21 cellular contexts compared by ENCODE assay signal in genomic region chr1:35797380-35797779, GRCh38.
"Had no signal": no experiment of that assay in that cellular context is flagged by ENCODE, and none has a peak within 500 bp of the region (broad histone marks: within the 10 kb centered on the region; RNA-seq: fewer than 3 reads in every experiment).

No MANE protein-coding gene starts in this region.

- FAIRE-seq: endothelial cell of umbilical vein, kidney had no signal

- H3K27me3 ChIP-seq: brain microvascular endothelial cell, esophagus squamous epithelium, left lung, sigmoid colon, spleen had no signal

- H2AFZ ChIP-seq: parathyroid adenoma had no signal

- H3K27ac Mint-ChIP-seq: activated CD8-positive, alpha-beta T cell treated with anti-CD3 and anti-CD28 coated beads, Interleukin-2, amount 10 ng/mL, durations not matched to agents 7 days and 5 days; activated naive CD8-positive, alpha-beta T cell treated with anti-CD3 and anti-CD28 coated beads for 36 hours; naive thymus-derived CD4-positive, alpha-beta T cell; WTC11 had no signal

- H3K36me3 Mint-ChIP-seq: activated naive CD8-positive, alpha-beta T cell treated with anti-CD3 and anti-CD28 coated beads for 36 hours; naive thymus-derived CD4-positive, alpha-beta T cell; WTC11 had no signal

- H3K4me1 ChIP-seq: esophagus squamous epithelium, parathyroid adenoma, sigmoid colon had no signal

- H3K79me2 ChIP-seq: parathyroid adenoma had no signal

- H3K9ac ChIP-seq: parathyroid adenoma had no signal

- H3K36me3 ChIP-seq: brain microvascular endothelial cell, esophagus squamous epithelium, left lung, sigmoid colon, spleen had no signal

- H3K27me3 Mint-ChIP-seq: activated naive CD8-positive, alpha-beta T cell treated with anti-CD3 and anti-CD28 coated beads for 36 hours; central memory CD8-positive, alpha-beta T cell had no signal

- DNase-seq: activated CD4-positive, alpha-beta T cell treated with anti-CD3 and anti-CD28 coated beads for 48 hours; activated CD8-positive, alpha-beta T cell treated with anti-CD3 and anti-CD28 coated beads, Interleukin-2, amount 10 ng/mL, durations not matched to agents 7 days and 5 days; activated gamma-delta T cell treated with Interleukin-2 at 50 U/mL for 16 hours; activated naive CD8-positive, alpha-beta T cell treated with anti-CD3 and anti-CD28 coated beads for 36 hours; anterior cingulate cortex; brain microvascular endothelial cell; effector CD4-positive, alpha-beta T cell; esophagus squamous epithelium; hypothalamus; kidney; left lung; mammary epithelial cell; naive thymus-derived CD4-positive, alpha-beta T cell; sigmoid colon; spleen; stimulated activated CD4-positive, alpha-beta T cell treated with anti-CD3 and anti-CD28 coated beads, Interleukin-1b, Interleukin-23, amount 100 ng/mL, for 48 hours had no signal

- H3K4me3 ChIP-seq: coronary artery, esophagus squamous epithelium, left lung, sigmoid colon had no signal

- H3K4me1 Mint-ChIP-seq: activated naive CD8-positive, alpha-beta T cell treated with anti-CD3 and anti-CD28 coated beads for 36 hours; central memory CD8-positive, alpha-beta T cell had no signal

- ATAC-seq: activated CD8-positive, alpha-beta T cell treated with anti-CD3 and anti-CD28 coated beads, Interleukin-2, amount 10 ng/mL, durations not matched to agents 7 days and 5 days; left lung; naive thymus-derived CD4-positive, alpha-beta T cell; WTC11 had no signal

- H3K4me3 Mint-ChIP-seq: activated CD8-positive, alpha-beta T cell treated with anti-CD3 and anti-CD28 coated beads, Interleukin-2, amount 10 ng/mL, durations not matched to agents 7 days and 5 days; activated naive CD8-positive, alpha-beta T cell treated with anti-CD3 and anti-CD28 coated beads for 36 hours; central memory CD8-positive, alpha-beta T cell; naive thymus-derived CD4-positive, alpha-beta T cell; WTC11 had no signal

- H3K9me3 Mint-ChIP-seq: activated naive CD8-positive, alpha-beta T cell treated with anti-CD3 and anti-CD28 coated beads for 36 hours; central memory CD8-positive, alpha-beta T cell; naive thymus-derived CD4-positive, alpha-beta T cell; WTC11 had no signal

- H3K27ac ChIP-seq: brain microvascular endothelial cell, coronary artery, esophagus squamous epithelium, left lung, parathyroid adenoma, sigmoid colon had no signal

- H3K9me3 ChIP-seq: esophagus squamous epithelium, left lung, sigmoid colon, spleen had no signal
